21 cellular contexts compared by ENCODE assay signal in genomic region chr2:212015588-212015987, GRCh38.
"Had no signal": no experiment of that assay in that cellular context is flagged by ENCODE, and none has a peak within 500 bp of the region (broad histone marks: within the 10 kb centered on the region; RNA-seq: fewer than 3 reads in every experiment).

No MANE protein-coding gene starts in this region.

- H3K4me1 Mint-ChIP-seq: stimulated activated naive B cell treated with anti-CD40 and anti-IgM and Interleukin-4, amounts not matched to agents 10 μg/mL and 1 μg/mL and 100 μg/mL, for 72 hours had no signal

- H3K4me2 ChIP-seq: smooth muscle cell had no signal

- H3K36me3 Mint-ChIP-seq: activated naive CD8-positive, alpha-beta T cell; stimulated activated naive B cell treated with anti-CD40 and anti-IgM and Interleukin-4, amounts not matched to agents 10 μg/mL and 1 μg/mL and 100 μg/mL, for 72 hours; WTC11 had no signal

- H3K27me3 Mint-ChIP-seq: activated naive CD8-positive, alpha-beta T cell; activated T-cell treated with anti-CD3 and anti-CD28 coated beads, Interleukin-2, amount 50 U/mL, for 24 hours; stimulated activated naive B cell treated with anti-CD40 and anti-IgM and Interleukin-4, amounts not matched to agents 10 μg/mL and 1 μg/mL and 100 μg/mL, for 72 hours had no signal

- DNase-seq: activated CD8-positive, alpha-beta memory T cell treated with anti-CD3 and anti-CD28 coated beads for 24 hours; activated CD8-positive, alpha-beta memory T cell treated with anti-CD3 and anti-CD28 coated beads, Interleukin-2, amount 50 U/mL, for 4 hours; activated naive CD4-positive, alpha-beta T cell; activated T-cell treated with anti-CD3 and anti-CD28 coated beads, Interleukin-2, amount 50 U/mL, for 24 hours; foreskin fibroblast; kidney; nucleus accumbens; stimulated activated CD4-positive, alpha-beta T cell treated with anti-CD3 and anti-CD28 coated beads, Interleukin-15, amount 100 ng/mL, for 24 hours; stimulated activated naive B cell treated with anti-CD40 and anti-IgM and Interleukin-4, amounts not matched to agents 10 μg/mL and 1 μg/mL and 100 μg/mL, for 72 hours; T1000; transverse colon; uterus had no signal

- H3K27me3 ChIP-seq: transverse colon, uterus had no signal

- H3K9me3 Mint-ChIP-seq: activated T-helper 2 cell treated with anti-CD3 and anti-CD28 coated beads, Interferon-gamma antibody, Interleukin-2, Interleukin-4, amounts not matched to agents 10 μg/mL and 5 μg/mL and 100 μg/mL, durations not matched to agents 14 hours and 24 hours and 36 hours; T-helper 1 cell treated with Interleukin-12 subunit alpha and Interleukin-12 subunit beta and Interleukin-4 antibody, amounts not matched to agents 30 μg/mL and 1 μg/mL, for 36 hours; WTC11 had no signal

- H3K4me3 Mint-ChIP-seq: activated naive CD8-positive, alpha-beta T cell; activated T-cell treated with anti-CD3 and anti-CD28 coated beads, Interleukin-2, amount 50 U/mL, for 24 hours; stimulated activated naive B cell treated with anti-CD40 and anti-IgM and Interleukin-4, amounts not matched to agents 10 μg/mL and 1 μg/mL and 100 μg/mL, for 72 hours; T-helper 1 cell treated with Interleukin-12 subunit alpha and Interleukin-12 subunit beta and Interleukin-4 antibody, amounts not matched to agents 30 μg/mL and 1 μg/mL, for 36 hours; WTC11 had no signal

- H3K27ac ChIP-seq: parathyroid adenoma, transverse colon, uterus had no signal

- H3K9me3 ChIP-seq: transverse colon, uterus had no signal

- H3K9ac ChIP-seq: parathyroid adenoma had no signal

- H3K36me3 ChIP-seq: transverse colon, uterus had no signal

- FAIRE-seq: endometrium had no signal

- ATAC-seq: left lobe of liver; sciatic nerve; stimulated activated naive B cell treated with anti-CD40 and anti-IgM and Interleukin-4, amounts not matched to agents 10 μg/mL and 1 μg/mL and 100 μg/mL, for 72 hours; WTC11 had no signal

- H3K4me3 ChIP-seq: smooth muscle cell, transverse colon, uterus had no signal

- H3K27ac Mint-ChIP-seq: activated naive CD8-positive, alpha-beta T cell; activated T-cell treated with anti-CD3 and anti-CD28 coated beads, Interleukin-2, amount 50 U/mL, for 24 hours; activated T-helper 2 cell treated with anti-CD3 and anti-CD28 coated beads, Interferon-gamma antibody, Interleukin-2, Interleukin-4, amounts not matched to agents 10 μg/mL and 5 μg/mL and 100 μg/mL, durations not matched to agents 14 hours and 24 hours and 36 hours; stimulated activated naive B cell treated with anti-CD40 and anti-IgM and Interleukin-4, amounts not matched to agents 10 μg/mL and 1 μg/mL and 100 μg/mL, for 72 hours; T-helper 1 cell treated with Interleukin-12 subunit alpha and Interleukin-12 subunit beta and Interleukin-4 antibody, amounts not matched to agents 30 μg/mL and 1 μg/mL, for 36 hours; WTC11 had no signal

- H3K4me1 ChIP-seq: parathyroid adenoma, transverse colon, uterus had no signal

- H3K79me2 ChIP-seq: parathyroid adenoma had no signal

- H2AFZ ChIP-seq: parathyroid adenoma had no signal
